Comparison of ENCODE assay signal across 8 cellular contexts in genomic region chr14:103696466-103697071, GRCh38. TPM values are rescaled to one million over a fixed set of nuclear protein-coding genes. Genes with fewer than 3 reads are reported as not detected.
DNase-seq lines count a peak whose midpoint lies in the region; ATAC-seq and TF ChIP-seq lines count a peak whose summit lies in the region.

No MANE protein-coding gene starts in this region.

- POLR2A ChIA-PET in GM10248 (lab: Yijun Ruan, JAX) = no interaction called here

- no peaks in the 10 kb centered on the region for H3K27me3 ChIP-seq in tibial nerve

- TF ChIP-seq CTCF in chondrocyte (IDR thresholded peaks at IDR 0.05) (peak; percentile 21), tibial nerve (IDR thresholded peaks at IDR 0.05) (no peak), GM10248 (IDR thresholded peaks at IDR 0.05; ENCODE audit: control extremely low read depth, extremely low read depth, low read depth, missing control alignments) (no peak)

- no peak for ATAC-seq in HG03135 (IDR thresholded peaks at IDR 0.05; ENCODE audit: unreplicated experiment)

- peaks cover 5% of the 10 kb centered on the region for H3K36me3 Mint-ChIP-seq in chondrocyte (ENCODE audit: low read depth)

- H3K27ac ChIP-seq in tibial nerve = peak overlapping the region in 3 of 4 donors; percentile 3 to 73 (median 61)

- DNase-seq in activated effector memory CD4-positive, alpha-beta T cell treated with anti-CD3 and anti-CD28 coated beads, Interleukin-2, amount 50 U/mL, for 16 hours = peak; percentile 27
- no peak for DNase-seq in activated effector memory CD4-positive, alpha-beta T cell treated with Interleukin-2 at 50 U/mL for 16 hours
- peak; percentile 72 for DNase-seq in chondrocyte (ENCODE audit: low spot score)
- peak; percentile 35 to 43 for DNase-seq in lung microvascular endothelial cell (ENCODE audit: low read depth in 2 of 2)
- no peak for DNase-seq in tibial nerve (ENCODE audit: low spot score in 2 of 2)
- DNase-seq in AML-193 (lab: John Stamatoyannopoulos, UW) = no peak
- no peak for DNase-seq in GM10248 (ENCODE audit: extremely low spot score)

- no peaks in the 10 kb centered on the region for H3K9me3 ChIP-seq in tibial nerve

- WGBS in tibial nerve, 2 donors = 12 to 19% methylated on average over 13 to 17 of the region's 17 CpGs

- CTCF ChIA-PET in GM10248 (lab: Yijun Ruan, JAX) = interaction anchor here (0.9 to 2.3 kb wide), 3 partner anchors 8 to 16 kb away, joined by 3 to 7 read pairs (median 4); no protein-coding TSS in a partner anchor

- H3K27ac Mint-ChIP-seq in chondrocyte (ENCODE audit: unreplicated experiment) = peak overlapping the region; percentile 91

- no peaks in the 10 kb centered on the region for H3K9me3 Mint-ChIP-seq in chondrocyte (ENCODE audit: low read depth)

- no peak for TF ChIP-seq POLR2A in tibial nerve (IDR thresholded peaks at IDR 0.05)

- H3K27me3 Mint-ChIP-seq in chondrocyte (ENCODE audit: low read depth) = no peaks in the 10 kb centered on the region

- no peak overlapping the region for H3K4me3 ChIP-seq in tibial nerve

- H3K4me1 Mint-ChIP-seq in chondrocyte (ENCODE audit: low read depth) = peaks cover 27% of the 10 kb centered on the region

- no peak for TF ChIP-seq EP300 in tibial nerve (IDR thresholded peaks at IDR 0.05)

- H3K36me3 ChIP-seq in tibial nerve = peaks cover 4 to 79% (median 7%) of the 10 kb centered on the region in 3 donors

- no peak overlapping the region for H3K4me3 Mint-ChIP-seq in chondrocyte (ENCODE audit: unreplicated experiment)

- H3K4me1 ChIP-seq in tibial nerve = peaks cover 0 to 66% (median 23%) of the 10 kb centered on the region in 4 donors

RNA-seq across cellular contexts. Expression of gene XRCC3, which starts 18.7 kb away (rescaled TPM):
- total RNA-seq in chondrocyte (3.4 to 9.9 TPM (median 6.6 TPM) in 3 replicates), lung microvascular endothelial cell (6.3 and 8.9 TPM in 2 replicates), tibial nerve (10 to 100 TPM in 1 of 4 donors, 1 to 10 TPM in 3; 4.0 to 10.7 (median 6.2) TPM)

RNA-seq across cellular contexts. Expression of gene ZFYVE21, which starts 19.0 kb away (rescaled TPM):
- total RNA-seq in chondrocyte = 68.6 to 84.3 TPM (median 68.6 TPM) in 3 replicates
- total RNA-seq in lung microvascular endothelial cell = 44.2 and 90.9 TPM in 2 replicates
- total RNA-seq in tibial nerve = 100 to 1,000 TPM; 151 to 308 (median 224) TPM

Comparison
In these comparisons a context has a peak if more than half of its experiments do, and no peak if none do; other contexts are left out.
1. DNase-seq: peak in activated effector memory CD4-positive, alpha-beta T cell treated with anti-CD3 and anti-CD28 coated beads, Interleukin-2, amount 50 U/mL, for 16 hours (single experiment), chondrocyte (single experiment) and lung microvascular endothelial cell (2 of 2); none in activated effector memory CD4-positive, alpha-beta T cell treated with Interleukin-2 at 50 U/mL for 16 hours (single experiment), tibial nerve (0 of 2), AML-193 (0 of 2) and GM10248 (single experiment).